In genomic region chr5:172035039-172035438, GRCh38 we compare ENCODE assay signal across 9 cellular contexts. TPM values are rescaled to one million over a fixed set of nuclear protein-coding genes. Genes with fewer than 3 reads are reported as not detected.
DNase-seq lines count a peak whose midpoint lies in the region; ATAC-seq and TF ChIP-seq lines count a peak whose summit lies in the region.
"Had no signal": no experiment of that assay in that cellular context is flagged by ENCODE, and none has a peak within 500 bp of the region (broad histone marks: within the 10 kb centered on the region; RNA-seq: fewer than 3 reads in every experiment).

No MANE protein-coding gene starts in this region.

- H3K9me3 ChIP-seq in BLaER1: peaks cover 25% of the 10 kb centered on the region

- H3K4me3 Mint-ChIP-seq in HFFc6: no peak overlapping the region

- H3K36me3 ChIP-seq in BLaER1: no peaks in the 10 kb centered on the region

- peak overlapping the region; percentile 32 for H3K27ac ChIP-seq in BLaER1
- H3K27ac ChIP-seq in RWPE1: no peak overlapping the region

- H3K4me2 ChIP-seq in BLaER1: peak overlapping the region; percentile 53

- H3K4me3 ChIP-seq in BLaER1: no peak overlapping the region

- H3K9me3 Mint-ChIP-seq in HFFc6: peaks cover 19% of the 10 kb centered on the region

- H3K9ac ChIP-seq in BLaER1: peak overlapping the region; percentile 1; the same call in 1 of the 2 replicates

- H3K36me3 Mint-ChIP-seq in HFFc6 (ENCODE audit: low read depth): peaks cover 18% of the 10 kb centered on the region

- ATAC-seq in GM18868 (IDR thresholded peaks at IDR 0.05; ENCODE audit: unreplicated experiment): peak; percentile 84
- peak; percentile 84 for ATAC-seq in HG02678 (IDR thresholded peaks at IDR 0.05; ENCODE audit: unreplicated experiment)
- ATAC-seq in GM18873 (IDR thresholded peaks at IDR 0.05; ENCODE audit: low FRiP score, unreplicated experiment): no peak
- no peak for ATAC-seq in Right ventricle myocardium inferior

- H3K27me3 ChIP-seq in BLaER1: no peaks in the 10 kb centered on the region

- POLR2A ChIA-PET in RWPE1 (lab: Yijun Ruan, JAX; ENCODE audit: low non-redundant PET): no interaction called here

- CTCF ChIA-PET in RWPE1 (lab: Yijun Ruan, JAX): interaction anchor here (0.8 kb wide), 1 partner anchor 24 kb away, joined by 5 read pairs; no protein-coding TSS in a partner anchor

- no peak overlapping the region for H3K27ac Mint-ChIP-seq in HFFc6

- peaks cover 15% of the 10 kb centered on the region for H3K4me1 ChIP-seq in BLaER1

- TF ChIP-seq CTCF in RWPE1 (conservative IDR thresholded peaks at IDR 0.05; ENCODE audit: low read depth) (no peak), HFFc6 (IDR thresholded peaks at IDR 0.05) (no peak)

- DNase-seq in RWPE1 (ENCODE audit: low spot score) (peak; percentile 30), HFFc6 (no peak), NCI-H1436 treated with DMSO at 0.1 percent for 48 hours (lab: John Stamatoyannopoulos, UW) (no peak), Right ventricle myocardium inferior (ENCODE audit: missing footprints) (no peak)
- DNase-seq: NCI-H2171 treated with DMSO at 0.1 percent for 48 hours had no signal

- H4K20me1 ChIP-seq in BLaER1: no peaks in the 10 kb centered on the region

- peaks cover 12% of the 10 kb centered on the region for H3K27me3 Mint-ChIP-seq in HFFc6 (ENCODE audit: insufficient read depth)

- intact Hi-C loops in Right ventricle myocardium inferior (cut with DNase I): no loop called here

- peaks cover 5% of the 10 kb centered on the region for H3K4me1 Mint-ChIP-seq in HFFc6 (ENCODE audit: low read depth)

RNA-seq across cellular contexts. Expression of gene FBXW11, which starts 28.6 kb away (rescaled TPM):
- 10 to 100 TPM; 54.5 to 60.5 (median 58.5) TPM for total RNA-seq in HFFc6 (2021; fragmentation: NEBNext Ultra II Directional; extraction: Animal tissue kit (Norgen Biotek cat#: 25700))
- 63.0 TPM for total RNA-seq in Right ventricle myocardium inferior

Comparison
In these comparisons a context has a peak if more than half of its experiments do, and no peak if none do; other contexts are left out.
1. ATAC-seq: peak in GM18868 (single experiment) and HG02678 (single experiment); none in GM18873 (single experiment) and Right ventricle myocardium inferior (single experiment).